8 cellular contexts compared by ENCODE assay signal in genomic region chr7:7640221-7641128, GRCh38. TPM values are rescaled to one million over a fixed set of nuclear protein-coding genes. Genes with fewer than 3 reads are reported as not detected.
DNase-seq lines count a peak whose midpoint lies in the region; ATAC-seq and TF ChIP-seq lines count a peak whose summit lies in the region.

TSS of gene UMAD1 (plus strand) at chr7:7640752. CDS start at chr7:7673372, 32,620 bp downstream.

- H3K4me3 ChIP-seq in ACC112 (ENCODE audit: low read depth, low read length) (peak within 1 kb of the TSS; percentile 92), breast epithelium (peak within 1 kb of the TSS; percentile 71 to 84 (median 74)), iPS-18c (ENCODE audit: insufficient read depth, low read depth, low read length) (peak within 1 kb of the TSS; percentile 93), skeletal muscle tissue (ENCODE audit: low read length in 3 of 3) (peak within 1 kb of the TSS; percentile 85 to 100 (median 98))

- peaks cover 22% of the 10 kb centered on the region for H3K79me2 ChIP-seq in ACC112 (ENCODE audit: control insufficient read depth, insufficient read depth, low read length, unreplicated experiment)

- DNase-seq in NCI-H2196 treated with DMSO at 0.1 percent for 48 hours (lab: John Stamatoyannopoulos, UW; ENCODE audit: unreplicated experiment) (peak; percentile 99), breast epithelium (ENCODE audit: low spot score in 2 of 2) (peak; percentile 98 to 99)

- peak within 1 kb of the TSS; percentile 78 to 88 (median 86) for H3K9ac ChIP-seq in skeletal muscle tissue (ENCODE audit: low read depth in 1 of 3, low read length in 3 of 3)

- peak within 1 kb of the TSS; percentile 99 for H2AFZ ChIP-seq in ACC112 (ENCODE audit: low read length, unreplicated experiment)

- peak; percentile 71 for TF ChIP-seq POLR2A in breast epithelium (IDR thresholded peaks at IDR 0.05)

- H3K9me3 ChIP-seq in breast epithelium (no peaks in the 10 kb centered on the region), iPS-18c (ENCODE audit: control insufficient read depth, insufficient read depth, low read length) (no peaks in the 10 kb centered on the region), skeletal muscle tissue (ENCODE audit: control insufficient read depth in 3 of 3, low read length in 3 of 3) (no peaks in the 10 kb centered on the region)

- TF ChIP-seq CTCF in VCaP (conservative IDR thresholded peaks at IDR 0.05) = no peak
- no peak for TF ChIP-seq CTCF in breast epithelium (IDR thresholded peaks at IDR 0.05)

- H3K36me3 ChIP-seq in ACC112 (ENCODE audit: insufficient read depth, low read length) (peaks cover 2% of the 10 kb centered on the region), breast epithelium (no peaks in the 10 kb centered on the region), skeletal muscle tissue (ENCODE audit: control insufficient read depth in 3 of 3, insufficient read depth in 3 of 3, low read length in 3 of 3) (peaks cover 0 to 2% (median 0%) of the 10 kb centered on the region in 3 donors)

- H3K27ac ChIP-seq in ACC112 (ENCODE audit: low read depth, low read length) (peak within 1 kb of the TSS; percentile 76), VCaP (peak within 1 kb of the TSS; percentile 73), breast epithelium (peak within 1 kb of the TSS; percentile 93 to 96), skeletal muscle tissue (ENCODE audit: low read depth, low read length) (peak within 1 kb of the TSS; percentile 88)

- ATAC-seq in GM18870 (IDR thresholded peaks at IDR 0.05; ENCODE audit: unreplicated experiment) = peak; percentile 99
- ATAC-seq in HG03135 (IDR thresholded peaks at IDR 0.05; ENCODE audit: unreplicated experiment) = peak; percentile 96

- H3K27me3 ChIP-seq in ACC112 (ENCODE audit: insufficient read depth, low read length) (no peaks in the 10 kb centered on the region), breast epithelium (no peaks in the 10 kb centered on the region), skeletal muscle tissue (ENCODE audit: control insufficient read depth in 3 of 3, insufficient read depth in 3 of 3, low read length in 3 of 3) (no peaks in the 10 kb centered on the region)

- H3K4me1 ChIP-seq in ACC112 (ENCODE audit: control insufficient read depth, insufficient read depth, low read length, unreplicated experiment) (peaks cover 15% of the 10 kb centered on the region), breast epithelium (no peaks in the 10 kb centered on the region), skeletal muscle tissue (ENCODE audit: control insufficient read depth in 3 of 3, insufficient read depth in 3 of 3, low read length in 3 of 3) (peaks cover 15 to 24% (median 18%) of the 10 kb centered on the region in 3 donors)

- intact Hi-C loops in breast epithelium (cut with DNase I; ENCODE audit: low total_unique reads) = no loop called here

RNA-seq across cellular contexts. Expression of gene UMAD1, which starts in this region (rescaled TPM):
- total RNA-seq in breast epithelium (10 to 100 TPM; 13.6 to 25.6 (median 17.7) TPM), skeletal muscle tissue (5.2 TPM)

Comparison
In these comparisons a context has a peak if more than half of its experiments do, and no peak if none do; other contexts are left out.
1. Peak in every context shown above with its lines: DNase-seq, ATAC-seq, H3K4me3 ChIP-seq and H3K27ac ChIP-seq.